In genomic region chr18:9684901-9685738, GRCh38 we compare ENCODE assay signal across 11 cellular contexts. TPM values are rescaled to one million over a fixed set of nuclear protein-coding genes. Genes with fewer than 3 reads are reported as not detected.
A peak's percentile ranks its signal among the peaks of the same experiment; 100 is the strongest.
DNase-seq lines count a peak whose midpoint lies in the region; ATAC-seq and TF ChIP-seq lines count a peak whose summit lies in the region.
"Had no signal": no experiment of that assay in that cellular context is flagged by ENCODE, and none has a peak within 500 bp of the region (broad histone marks: within the 10 kb centered on the region; RNA-seq: fewer than 3 reads in every experiment).

No MANE protein-coding gene starts in this region.

- intact Hi-C loops in aorta (cut with DNase I) = loop anchor here (5.0 to 10.0 kb wide), 4 partner anchors 87 to 840 kb away; partner anchors contain the start of gene NAPG (in 1 of the 2)

- H3K9me3 Mint-ChIP-seq in activated T-cell treated with anti-CD3 and anti-CD28 coated beads, Interleukin-2, amount 50 U/mL, for 4 hours = no peaks in the 10 kb centered on the region
- no peaks in the 10 kb centered on the region for H3K9me3 Mint-ChIP-seq in chondrocyte (ENCODE audit: low read depth)

- H3K4me3 Mint-ChIP-seq in activated T-cell treated with anti-CD3 and anti-CD28 coated beads, Interleukin-2, amount 50 U/mL, for 4 hours = no peak overlapping the region
- H3K4me3 Mint-ChIP-seq in chondrocyte (ENCODE audit: unreplicated experiment) = no peak overlapping the region

- 42 to 58% methylated on average over 11 of the region's 11 CpGs for WGBS in lung, 2 donors
- 25 to 27% methylated on average over 11 of the region's 11 CpGs for WGBS in aorta, 2 donors

- ATAC-seq in activated T-cell treated with anti-CD3 and anti-CD28 coated beads, Interleukin-2, amount 50 U/mL, for 4 hours = peak; percentile 41 to 46
- ATAC-seq in lung (ENCODE audit: insufficient read depth, low FRiP score) (peak; percentile 45), aorta (ENCODE audit: low FRiP score) (peak; percentile 69), GM18519 (IDR thresholded peaks at IDR 0.05; ENCODE audit: low FRiP score, unreplicated experiment) (no peak), HG02885 (IDR thresholded peaks at IDR 0.05; ENCODE audit: poor library complexity, unreplicated experiment) (no peak)

- DNase-seq in activated T-cell treated with anti-CD3 and anti-CD28 coated beads, Interleukin-2, amount 50 U/mL, for 4 hours = no peak
- DNase-seq in activated T-cell treated with anti-CD3 and anti-CD28 coated beads for 4 hours = no peak
- DNase-seq in chondrocyte (ENCODE audit: low spot score) = no peak
- no peak for DNase-seq in lung (ENCODE audit: low spot score)
- DNase-seq in aorta = peak; percentile 77 to 79
- DNase-seq in erythroblast (lab: John Stamatoyannopoulos, UW) = no peak
- DNase-seq: activated CD4-positive, alpha-beta T cell treated with anti-CD3 and anti-CD28 coated beads for 48 hours; cortex of kidney; NCI-H69 had no signal

- H3K36me3 ChIP-seq in lung (ENCODE audit: control insufficient read depth in 2 of 2, insufficient read depth in 2 of 2, low read length in 2 of 2) (no peaks in the 10 kb centered on the region), aorta (ENCODE audit: control insufficient read depth in 1 of 2, insufficient read depth in 2 of 2, low read length in 1 of 2) (no peaks in the 10 kb centered on the region)

- peaks cover 6% of the 10 kb centered on the region for H3K4me1 Mint-ChIP-seq in activated T-cell treated with anti-CD3 and anti-CD28 coated beads, Interleukin-2, amount 50 U/mL, for 4 hours (ENCODE audit: low read depth)
- H3K4me1 Mint-ChIP-seq in chondrocyte (ENCODE audit: low read depth) = peaks cover 18% of the 10 kb centered on the region

- H3K9me3 ChIP-seq in lung (ENCODE audit: control insufficient read depth in 2 of 2, insufficient read depth in 1 of 2, low read length in 1 of 2) = no peaks in the 10 kb centered on the region
- no peaks in the 10 kb centered on the region for H3K9me3 ChIP-seq in aorta (ENCODE audit: control insufficient read depth, low read length)

- H3K27ac Mint-ChIP-seq in chondrocyte (ENCODE audit: unreplicated experiment) = peak overlapping the region; percentile 23

- peak overlapping the region in 1 of 2 donors; percentile 80 for H3K27ac ChIP-seq in lung (ENCODE audit: low read depth in 1 of 2, low read length in 1 of 2)
- peak overlapping the region; percentile 51 to 60 for H3K27ac ChIP-seq in aorta (ENCODE audit: low read depth in 1 of 2, low read length in 2 of 2)

- H3K4me1 ChIP-seq in lung (ENCODE audit: control insufficient read depth in 2 of 2, insufficient read depth in 2 of 2, low read length in 2 of 2) = no peaks in the 10 kb centered on the region
- peaks cover 0 to 3% of the 10 kb centered on the region in 2 donors for H3K4me1 ChIP-seq in aorta (ENCODE audit: control insufficient read depth in 1 of 2, insufficient read depth in 2 of 2, low read length in 2 of 2)

- H3K27me3 ChIP-seq in lung (ENCODE audit: control insufficient read depth, insufficient read depth) (no peaks in the 10 kb centered on the region), aorta (ENCODE audit: control insufficient read depth in 1 of 2, insufficient read depth in 2 of 2, low read length in 1 of 2) (no peaks in the 10 kb centered on the region)

- no peaks in the 10 kb centered on the region for H3K36me3 Mint-ChIP-seq in activated T-cell treated with anti-CD3 and anti-CD28 coated beads, Interleukin-2, amount 50 U/mL, for 4 hours (ENCODE audit: insufficient read depth)
- H3K36me3 Mint-ChIP-seq in chondrocyte (ENCODE audit: low read depth) = no peaks in the 10 kb centered on the region

- TF ChIP-seq CTCF in chondrocyte (IDR thresholded peaks at IDR 0.05) (no peak), lung (IDR thresholded peaks at IDR 0.05; ENCODE audit: control extremely low read depth, extremely low read depth) (no peak)

- H3K27me3 Mint-ChIP-seq in activated T-cell treated with anti-CD3 and anti-CD28 coated beads, Interleukin-2, amount 50 U/mL, for 4 hours (ENCODE audit: low read depth) = peaks cover 19% of the 10 kb centered on the region
- no peaks in the 10 kb centered on the region for H3K27me3 Mint-ChIP-seq in chondrocyte (ENCODE audit: low read depth)

- TF ChIP-seq POLR2A in erythroblast (IDR thresholded peaks at IDR 0.05; ENCODE audit: low read length) = no peak

- no peak overlapping the region for H3K4me3 ChIP-seq in lung
- no peak overlapping the region for H3K4me3 ChIP-seq in aorta (ENCODE audit: low read length in 2 of 2)

RNA-seq across cellular contexts. Expression of gene RAB31, which starts 23.0 kb away (rescaled TPM):
- 1 to 10 TPM in 2 of 3 donors, under 1 TPM in 1; 0.40 to 1.8 (median 1.2) TPM for total RNA-seq in activated T-cell treated with anti-CD3 and anti-CD28 coated beads, Interleukin-2, amount 50 U/mL, for 4 hours
- total RNA-seq in chondrocyte (82.4 to 89.6 TPM (median 87.7 TPM) in 3 replicates), lung (100 to 1,000 TPM in 1 of 2 donors, 10 to 100 TPM in 1; 32.1 to 114 TPM), aorta (100 to 1,000 TPM; 107 to 145 TPM)
- polyA plus RNA-seq in lung (10 to 100 TPM; 21.5 to 67.0 TPM), aorta (10 to 100 TPM; 57.6 to 75.1 TPM)

Comparison
In these comparisons a context has a peak if more than half of its experiments do, and no peak if none do; other contexts are left out.
1. ATAC-seq: peak in activated T-cell treated with anti-CD3 and anti-CD28 coated beads, Interleukin-2, amount 50 U/mL, for 4 hours (2 of 2), lung (single experiment) and aorta (single experiment); none in GM18519 (single experiment) and HG02885 (single experiment).
2. DNase-seq: peak in aorta (2 of 2); none in activated T-cell treated with anti-CD3 and anti-CD28 coated beads, Interleukin-2, amount 50 U/mL, for 4 hours (single experiment), activated T-cell treated with anti-CD3 and anti-CD28 coated beads for 4 hours (single experiment), chondrocyte (single experiment), lung (single experiment) and erythroblast (0 of 2).
3. RNA of gene RAB31, which starts 23.0 kb away (total RNA-seq): 107 to 145 TPM in aorta, 32.1 to 114 TPM in lung and 82.4 to 89.6 TPM in chondrocyte; 0.40 to 1.8 TPM in activated T-cell treated with anti-CD3 and anti-CD28 coated beads, Interleukin-2, amount 50 U/mL, for 4 hours; every median in the first group is over 10 times any median in the second.